In genomic region chr2:42859006-42859552, GRCh38 we compare ENCODE assay signal across 8 cellular contexts.
DNase-seq lines count a peak whose midpoint lies in the region; ATAC-seq and TF ChIP-seq lines count a peak whose summit lies in the region.

No MANE protein-coding gene starts in this region.

- ATAC-seq in left cardiac atrium (no peak), HG02884 (IDR thresholded peaks at IDR 0.05; ENCODE audit: unreplicated experiment) (no peak)

- intact Hi-C loops in cardiac septum (cut with DNase I) (loop anchor here (2.0 to 5.0 kb wide), 2 partner anchors 368 to 623 kb away; partner anchors contain the start of gene ZFP36L2), left cardiac atrium (cut with DNase I) (loop anchor here in 1 of 2 donors (10.0 kb wide), 1 partner anchor 366 kb away; the partner anchor contains the start of gene ZFP36L2)

- H3K4me3 ChIP-seq in astrocyte of the spinal cord (ENCODE audit: low read depth, low read length) = no peak overlapping the region

- TF ChIP-seq CTCF in astrocyte of the spinal cord (IDR thresholded peaks at IDR 0.05; ENCODE audit: low read depth, low read length) = peak; percentile 88

- DNase-seq in cardiac septum (ENCODE audit: low spot score) (peak; percentile 56), left cardiac atrium (no peak), NCI-H146 treated with DMSO at 0.1 percent for 48 hours (lab: John Stamatoyannopoulos, UW; ENCODE audit: unreplicated experiment) (peak; percentile 44), T-helper 9 cell (peak; percentile 48), astrocyte of the spinal cord (ENCODE audit: low read depth, low spot score) (peak; percentile 84), left kidney (ENCODE audit: low read depth, low spot score) (peak; percentile 92)
- peak; percentile 45 for DNase-seq in stimulated activated CD8-positive, alpha-beta memory T cell treated with anti-CD3 and anti-CD28 coated beads, Interleukin-12 subunit alpha, Interleukin-12 subunit beta, amount 100 ng/mL, for 1 hour (ENCODE audit: low read depth)

- in situ Hi-C loops in astrocyte of the spinal cord (cut with HindIII; ENCODE audit: low sequenced_read_pairs) = no loop called here
